Comparison of ENCODE assay signal across 1 cellular context in the genomic region with DNA sequence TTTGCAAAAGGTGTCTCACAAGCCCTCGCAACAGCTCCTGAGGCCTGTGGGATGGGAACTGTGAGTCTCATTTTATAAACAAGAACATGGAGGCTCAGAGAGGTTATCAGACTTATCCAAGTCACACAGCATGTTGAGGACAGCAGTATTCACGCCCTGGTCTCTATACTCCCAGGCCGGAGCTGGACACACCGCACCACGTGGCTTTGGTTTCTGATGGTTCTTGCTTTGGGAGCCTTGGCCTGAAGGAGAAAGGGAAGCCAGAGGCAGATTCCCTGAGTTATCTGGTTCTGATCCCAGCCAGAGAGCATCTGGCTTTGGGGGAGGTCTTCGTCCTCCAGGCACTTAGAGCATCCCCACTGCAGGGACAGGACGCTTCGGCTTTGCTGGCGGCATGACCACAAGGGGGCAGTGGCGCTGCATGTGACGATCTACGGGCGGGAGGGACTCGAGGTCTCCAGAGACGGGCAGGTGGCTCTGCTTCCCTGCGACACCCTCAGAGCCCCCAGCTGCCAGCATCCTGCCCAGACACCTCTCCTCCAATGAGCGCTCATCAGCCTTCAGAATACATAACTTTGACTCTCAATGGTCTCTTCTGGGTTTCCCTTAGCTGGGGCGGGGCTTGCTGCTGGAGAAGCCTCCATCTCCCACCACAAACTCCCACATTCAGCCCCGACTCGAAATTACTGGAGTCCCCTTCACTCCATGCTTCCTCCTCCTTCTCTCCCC.
TF ChIP-seq lines count a peak whose summit lies in the region.

No MANE protein-coding gene starts in this region.

TF ChIP-seq in WTC11, 78 proteins besides CTCF, POLR2A, EP300 and RAD21 (continued from another document):
- no peak for TF ChIP-seq ZNF263 (CRISPR knock-in tag; IDR thresholded peaks at IDR 0.05; ENCODE audit: low read depth)
- TF ChIP-seq ZNF219 (CRISPR knock-in tag; IDR thresholded peaks at IDR 0.05; ENCODE audit: borderline replicate concordance): no peak
- TF ChIP-seq TCF7 (CRISPR knock-in tag; IDR thresholded peaks at IDR 0.05; ENCODE audit: low read depth): no peak
- TF ChIP-seq NR1H2 (CRISPR knock-in tag; IDR thresholded peaks at IDR 0.05): no peak
- TF ChIP-seq, protein P1, sequence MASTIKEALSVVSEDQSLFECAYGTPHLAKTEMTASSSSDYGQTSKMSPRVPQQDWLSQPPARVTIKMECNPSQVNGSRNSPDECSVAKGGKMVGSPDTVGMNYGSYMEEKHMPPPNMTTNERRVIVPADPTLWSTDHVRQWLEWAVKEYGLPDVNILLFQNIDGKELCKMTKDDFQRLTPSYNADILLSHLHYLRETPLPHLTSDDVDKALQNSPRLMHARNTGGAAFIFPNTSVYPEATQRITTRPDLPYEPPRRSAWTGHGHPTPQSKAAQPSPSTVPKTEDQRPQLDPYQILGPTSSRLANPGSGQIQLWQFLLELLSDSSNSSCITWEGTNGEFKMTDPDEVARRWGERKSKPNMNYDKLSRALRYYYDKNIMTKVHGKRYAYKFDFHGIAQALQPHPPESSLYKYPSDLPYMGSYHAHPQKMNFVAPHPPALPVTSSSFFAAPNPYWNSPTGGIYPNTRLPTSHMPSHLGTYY (CRISPR knock-in tag; IDR thresholded peaks at IDR 0.05): no peak
- TF ChIP-seq, protein P2, sequence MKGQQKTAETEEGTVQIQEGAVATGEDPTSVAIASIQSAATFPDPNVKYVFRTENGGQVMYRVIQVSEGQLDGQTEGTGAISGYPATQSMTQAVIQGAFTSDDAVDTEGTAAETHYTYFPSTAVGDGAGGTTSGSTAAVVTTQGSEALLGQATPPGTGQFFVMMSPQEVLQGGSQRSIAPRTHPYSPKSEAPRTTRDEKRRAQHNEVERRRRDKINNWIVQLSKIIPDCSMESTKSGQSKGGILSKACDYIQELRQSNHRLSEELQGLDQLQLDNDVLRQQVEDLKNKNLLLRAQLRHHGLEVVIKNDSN (CRISPR knock-in tag; IDR thresholded peaks at IDR 0.05): 0 out of 2 replicates have a peak, but pooled peaks have one; percentile 55
- TF ChIP-seq GRHL2 (CRISPR knock-in tag; IDR thresholded peaks at IDR 0.05; ENCODE audit: insufficient replicate concordance, severe bottlenecking): no peak
- TF ChIP-seq FOXJ3 (CRISPR knock-in tag; IDR thresholded peaks at IDR 0.05; ENCODE audit: borderline replicate concordance): no peak
- TF ChIP-seq, protein P3, sequence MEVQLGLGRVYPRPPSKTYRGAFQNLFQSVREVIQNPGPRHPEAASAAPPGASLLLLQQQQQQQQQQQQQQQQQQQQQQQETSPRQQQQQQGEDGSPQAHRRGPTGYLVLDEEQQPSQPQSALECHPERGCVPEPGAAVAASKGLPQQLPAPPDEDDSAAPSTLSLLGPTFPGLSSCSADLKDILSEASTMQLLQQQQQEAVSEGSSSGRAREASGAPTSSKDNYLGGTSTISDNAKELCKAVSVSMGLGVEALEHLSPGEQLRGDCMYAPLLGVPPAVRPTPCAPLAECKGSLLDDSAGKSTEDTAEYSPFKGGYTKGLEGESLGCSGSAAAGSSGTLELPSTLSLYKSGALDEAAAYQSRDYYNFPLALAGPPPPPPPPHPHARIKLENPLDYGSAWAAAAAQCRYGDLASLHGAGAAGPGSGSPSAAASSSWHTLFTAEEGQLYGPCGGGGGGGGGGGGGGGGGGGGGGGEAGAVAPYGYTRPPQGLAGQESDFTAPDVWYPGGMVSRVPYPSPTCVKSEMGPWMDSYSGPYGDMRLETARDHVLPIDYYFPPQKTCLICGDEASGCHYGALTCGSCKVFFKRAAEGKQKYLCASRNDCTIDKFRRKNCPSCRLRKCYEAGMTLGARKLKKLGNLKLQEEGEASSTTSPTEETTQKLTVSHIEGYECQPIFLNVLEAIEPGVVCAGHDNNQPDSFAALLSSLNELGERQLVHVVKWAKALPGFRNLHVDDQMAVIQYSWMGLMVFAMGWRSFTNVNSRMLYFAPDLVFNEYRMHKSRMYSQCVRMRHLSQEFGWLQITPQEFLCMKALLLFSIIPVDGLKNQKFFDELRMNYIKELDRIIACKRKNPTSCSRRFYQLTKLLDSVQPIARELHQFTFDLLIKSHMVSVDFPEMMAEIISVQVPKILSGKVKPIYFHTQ (CRISPR knock-in tag; IDR thresholded peaks at IDR 0.05): no peak
- TF ChIP-seq JUN (CRISPR knock-in tag; IDR thresholded peaks at IDR 0.05): no peak
- TF ChIP-seq, protein P4, sequence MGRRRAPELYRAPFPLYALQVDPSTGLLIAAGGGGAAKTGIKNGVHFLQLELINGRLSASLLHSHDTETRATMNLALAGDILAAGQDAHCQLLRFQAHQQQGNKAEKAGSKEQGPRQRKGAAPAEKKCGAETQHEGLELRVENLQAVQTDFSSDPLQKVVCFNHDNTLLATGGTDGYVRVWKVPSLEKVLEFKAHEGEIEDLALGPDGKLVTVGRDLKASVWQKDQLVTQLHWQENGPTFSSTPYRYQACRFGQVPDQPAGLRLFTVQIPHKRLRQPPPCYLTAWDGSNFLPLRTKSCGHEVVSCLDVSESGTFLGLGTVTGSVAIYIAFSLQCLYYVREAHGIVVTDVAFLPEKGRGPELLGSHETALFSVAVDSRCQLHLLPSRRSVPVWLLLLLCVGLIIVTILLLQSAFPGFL (CRISPR knock-in tag; IDR thresholded peaks at IDR 0.05; ENCODE audit: borderline replicate concordance): no peak
- TF ChIP-seq, protein P5, sequence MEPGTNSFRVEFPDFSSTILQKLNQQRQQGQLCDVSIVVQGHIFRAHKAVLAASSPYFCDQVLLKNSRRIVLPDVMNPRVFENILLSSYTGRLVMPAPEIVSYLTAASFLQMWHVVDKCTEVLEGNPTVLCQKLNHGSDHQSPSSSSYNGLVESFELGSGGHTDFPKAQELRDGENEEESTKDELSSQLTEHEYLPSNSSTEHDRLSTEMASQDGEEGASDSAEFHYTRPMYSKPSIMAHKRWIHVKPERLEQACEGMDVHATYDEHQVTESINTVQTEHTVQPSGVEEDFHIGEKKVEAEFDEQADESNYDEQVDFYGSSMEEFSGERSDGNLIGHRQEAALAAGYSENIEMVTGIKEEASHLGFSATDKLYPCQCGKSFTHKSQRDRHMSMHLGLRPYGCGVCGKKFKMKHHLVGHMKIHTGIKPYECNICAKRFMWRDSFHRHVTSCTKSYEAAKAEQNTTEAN (CRISPR knock-in tag; IDR thresholded peaks at IDR 0.05): no peak
- TF ChIP-seq KAT7 (CRISPR knock-in tag; IDR thresholded peaks at IDR 0.05; ENCODE audit: borderline replicate concordance): no peak
- no peak for TF ChIP-seq ZNF671 (CRISPR knock-in tag; IDR thresholded peaks at IDR 0.05)
